Comparison of ENCODE assay signal across 19 cellular contexts in the genomic region with DNA sequence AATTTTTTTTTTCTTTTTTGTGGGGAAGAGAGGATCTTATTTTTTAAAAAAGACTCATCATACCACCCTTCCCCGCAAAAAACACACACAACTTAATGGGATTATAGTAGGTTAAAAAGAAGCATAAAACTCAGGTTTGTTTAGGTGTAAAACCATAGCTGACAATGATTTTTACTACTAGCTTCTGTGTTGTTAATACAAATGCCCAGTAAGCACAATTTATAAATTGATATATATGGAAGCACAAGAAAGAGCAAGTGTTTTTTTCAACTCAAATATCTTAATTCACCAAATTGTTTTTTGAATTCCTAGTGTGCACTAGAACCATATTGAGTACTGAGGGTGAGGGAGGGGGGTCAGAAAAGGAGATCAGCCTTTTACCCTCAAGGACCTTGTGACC.
"Had no signal": no experiment of that assay in that cellular context is flagged by ENCODE, and none has a peak within 500 bp of the region (broad histone marks: within the 10 kb centered on the region; RNA-seq: fewer than 3 reads in every experiment).

No MANE protein-coding gene starts in this region.

- H3K36me3 ChIP-seq: sigmoid colon, suprapubic skin, upper lobe of left lung had no signal

- H3K27ac ChIP-seq: coronary artery, heart left ventricle, psoas muscle, sigmoid colon, suprapubic skin, upper lobe of left lung had no signal

- H3K4me1 Mint-ChIP-seq: nephron progenitor cell had no signal

- ATAC-seq: heart left ventricle, left lobe of liver, mucosa of descending colon, psoas muscle had no signal

- H3K4me3 Mint-ChIP-seq: nephron progenitor cell; T-helper 2 cell treated with Interferon-gamma antibody and Interleukin-4, amounts not matched to agents 5 μg/mL and 100 μg/mL, for 36 hours had no signal

- FAIRE-seq: frontal cortex, islet of Langerhans had no signal

- H3K27me3 ChIP-seq: heart left ventricle, sigmoid colon, suprapubic skin, upper lobe of left lung had no signal

- H3K4me1 ChIP-seq: heart left ventricle, psoas muscle, sigmoid colon, suprapubic skin, upper lobe of left lung had no signal

- DNase-seq: activated CD4-positive, alpha-beta T cell treated with anti-CD3 and anti-CD28 coated beads, Interleukin-2, amount 50 U/mL, for 48 hours; activated effector memory CD4-positive, alpha-beta T cell treated with anti-CD3 and anti-CD28 coated beads, Interleukin-2, amount 50 U/mL, for 16 hours; caudate nucleus; effector CD4-positive, alpha-beta T cell; heart left ventricle; mammary epithelial cell; mucosa of descending colon; nephron progenitor cell; psoas muscle; sigmoid colon; stimulated activated CD4-positive, alpha-beta T cell treated with anti-CD3 and anti-CD28 coated beads, Interleukin-2, amount 100 ng/mL, for 24 hours; stimulated activated naive CD4-positive, alpha-beta T cell; upper lobe of left lung had no signal

- H3K9me3 ChIP-seq: mucosa of descending colon, psoas muscle, sigmoid colon, suprapubic skin, upper lobe of left lung had no signal

- H3K4me3 ChIP-seq: coronary artery, heart left ventricle, mucosa of descending colon, psoas muscle, sigmoid colon, suprapubic skin, upper lobe of left lung had no signal

- H3K27ac Mint-ChIP-seq: nephron progenitor cell; T-helper 2 cell treated with Interferon-gamma antibody and Interleukin-4, amounts not matched to agents 5 μg/mL and 100 μg/mL, for 36 hours had no signal
